ENCODE assay signal across 1 cellular context in the genomic region with DNA sequence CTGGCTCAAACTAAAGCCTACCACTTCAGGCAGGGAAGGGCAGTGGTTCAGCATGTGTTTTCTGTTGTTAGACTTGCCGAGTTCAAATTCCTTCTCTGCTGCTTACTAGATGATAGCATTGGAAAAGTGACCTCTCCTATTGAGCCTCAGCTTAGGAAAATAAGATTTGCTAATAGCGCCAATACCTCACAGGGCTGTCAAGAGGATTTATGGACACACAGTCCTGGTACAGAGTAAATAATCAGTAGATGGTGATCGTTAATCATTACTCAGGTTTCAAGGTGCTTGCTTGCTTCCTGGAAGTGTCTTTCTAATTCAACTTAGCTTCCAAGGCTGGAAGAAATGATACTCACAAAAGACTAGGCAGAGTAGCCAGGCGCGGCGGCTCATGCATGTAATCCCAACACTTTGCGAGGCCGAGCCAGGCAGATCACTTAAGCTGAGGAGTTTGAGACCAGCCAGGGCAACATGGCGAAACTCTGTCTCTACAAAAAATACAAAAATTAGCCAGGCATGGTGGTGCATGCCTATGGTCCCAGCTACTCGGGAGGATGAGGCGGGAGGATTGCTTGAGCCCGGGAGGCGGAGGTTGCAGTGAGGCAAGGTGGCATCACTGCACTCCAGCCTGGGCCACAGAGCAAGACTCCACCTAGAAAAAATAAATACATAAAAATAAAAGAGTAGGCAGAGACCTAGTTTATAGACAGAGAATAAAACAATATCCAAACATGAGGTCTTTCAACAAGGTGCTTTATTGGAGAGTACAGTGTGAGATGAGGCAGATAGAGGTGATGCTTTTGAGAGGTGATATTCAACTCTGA.
TF ChIP-seq lines count a peak whose summit lies in the region.

No MANE protein-coding gene starts in this region.

TF ChIP-seq in HepG2, 621 proteins besides CTCF, POLR2A, EP300 and RAD21 (continued from another document and continues in another):
- TF ChIP-seq, protein P1, sequence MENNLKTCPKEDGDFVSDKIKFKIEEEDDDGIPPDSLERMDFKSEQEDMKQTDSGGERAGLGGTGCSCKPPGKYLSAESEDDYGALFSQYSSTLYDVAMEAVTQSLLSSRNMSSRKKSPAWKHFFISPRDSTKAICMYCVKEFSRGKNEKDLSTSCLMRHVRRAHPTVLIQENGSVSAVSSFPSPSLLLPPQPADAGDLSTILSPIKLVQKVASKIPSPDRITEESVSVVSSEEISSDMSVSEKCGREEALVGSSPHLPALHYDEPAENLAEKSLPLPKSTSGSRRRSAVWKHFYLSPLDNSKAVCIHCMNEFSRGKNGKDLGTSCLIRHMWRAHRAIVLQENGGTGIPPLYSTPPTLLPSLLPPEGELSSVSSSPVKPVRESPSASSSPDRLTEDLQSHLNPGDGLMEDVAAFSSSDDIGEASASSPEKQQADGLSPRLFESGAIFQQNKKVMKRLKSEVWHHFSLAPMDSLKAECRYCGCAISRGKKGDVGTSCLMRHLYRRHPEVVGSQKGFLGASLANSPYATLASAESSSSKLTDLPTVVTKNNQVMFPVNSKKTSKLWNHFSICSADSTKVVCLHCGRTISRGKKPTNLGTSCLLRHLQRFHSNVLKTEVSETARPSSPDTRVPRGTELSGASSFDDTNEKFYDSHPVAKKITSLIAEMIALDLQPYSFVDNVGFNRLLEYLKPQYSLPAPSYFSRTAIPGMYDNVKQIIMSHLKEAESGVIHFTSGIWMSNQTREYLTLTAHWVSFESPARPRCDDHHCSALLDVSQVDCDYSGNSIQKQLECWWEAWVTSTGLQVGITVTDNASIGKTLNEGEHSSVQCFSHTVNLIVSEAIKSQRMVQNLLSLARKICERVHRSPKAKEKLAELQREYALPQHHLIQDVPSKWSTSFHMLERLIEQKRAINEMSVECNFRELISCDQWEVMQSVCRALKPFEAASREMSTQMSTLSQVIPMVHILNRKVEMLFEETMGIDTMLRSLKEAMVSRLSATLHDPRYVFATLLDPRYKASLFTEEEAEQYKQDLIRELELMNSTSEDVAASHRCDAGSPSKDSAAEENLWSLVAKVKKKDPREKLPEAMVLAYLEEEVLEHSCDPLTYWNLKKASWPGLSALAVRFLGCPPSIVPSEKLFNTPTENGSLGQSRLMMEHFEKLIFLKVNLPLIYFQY (CRISPR knock-in tag; IDR thresholded peaks at IDR 0.05; ENCODE audit: borderline replicate concordance), result no peak
- TF ChIP-seq CCAR2 (optimal IDR thresholded peaks at IDR 0.05; ENCODE audit: low read depth, low read length), result no peak
- TF ChIP-seq ZNF792 (CRISPR knock-in tag; IDR thresholded peaks at IDR 0.05), result no peak; the same call in 1 of the 2 replicates
- TF ChIP-seq ZNF451 (CRISPR knock-in tag; IDR thresholded peaks at IDR 0.05), result no peak
- TF ChIP-seq TARDBP (CRISPR knock-in tag; IDR thresholded peaks at IDR 0.05), result peak; percentile 72; the same call in 1 of the 2 replicates
- peak; percentile 90 for TF ChIP-seq HNRNPUL1 (IDR thresholded peaks at IDR 0.05; ENCODE audit: low read depth, low read length)
- TF ChIP-seq CBX5 (CRISPR knock-in tag; IDR thresholded peaks at IDR 0.05; ENCODE audit: borderline replicate concordance), result no peak
- TF ChIP-seq, protein P2, sequence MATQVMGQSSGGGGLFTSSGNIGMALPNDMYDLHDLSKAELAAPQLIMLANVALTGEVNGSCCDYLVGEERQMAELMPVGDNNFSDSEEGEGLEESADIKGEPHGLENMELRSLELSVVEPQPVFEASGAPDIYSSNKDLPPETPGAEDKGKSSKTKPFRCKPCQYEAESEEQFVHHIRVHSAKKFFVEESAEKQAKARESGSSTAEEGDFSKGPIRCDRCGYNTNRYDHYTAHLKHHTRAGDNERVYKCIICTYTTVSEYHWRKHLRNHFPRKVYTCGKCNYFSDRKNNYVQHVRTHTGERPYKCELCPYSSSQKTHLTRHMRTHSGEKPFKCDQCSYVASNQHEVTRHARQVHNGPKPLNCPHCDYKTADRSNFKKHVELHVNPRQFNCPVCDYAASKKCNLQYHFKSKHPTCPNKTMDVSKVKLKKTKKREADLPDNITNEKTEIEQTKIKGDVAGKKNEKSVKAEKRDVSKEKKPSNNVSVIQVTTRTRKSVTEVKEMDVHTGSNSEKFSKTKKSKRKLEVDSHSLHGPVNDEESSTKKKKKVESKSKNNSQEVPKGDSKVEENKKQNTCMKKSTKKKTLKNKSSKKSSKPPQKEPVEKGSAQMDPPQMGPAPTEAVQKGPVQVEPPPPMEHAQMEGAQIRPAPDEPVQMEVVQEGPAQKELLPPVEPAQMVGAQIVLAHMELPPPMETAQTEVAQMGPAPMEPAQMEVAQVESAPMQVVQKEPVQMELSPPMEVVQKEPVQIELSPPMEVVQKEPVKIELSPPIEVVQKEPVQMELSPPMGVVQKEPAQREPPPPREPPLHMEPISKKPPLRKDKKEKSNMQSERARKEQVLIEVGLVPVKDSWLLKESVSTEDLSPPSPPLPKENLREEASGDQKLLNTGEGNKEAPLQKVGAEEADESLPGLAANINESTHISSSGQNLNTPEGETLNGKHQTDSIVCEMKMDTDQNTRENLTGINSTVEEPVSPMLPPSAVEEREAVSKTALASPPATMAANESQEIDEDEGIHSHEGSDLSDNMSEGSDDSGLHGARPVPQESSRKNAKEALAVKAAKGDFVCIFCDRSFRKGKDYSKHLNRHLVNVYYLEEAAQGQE (IDR thresholded peaks at IDR 0.05; ENCODE audit: borderline replicate concordance in 1 of 2, low read depth in 1 of 2, low read length in 2 of 2), result no peak
- TF ChIP-seq, protein P3, sequence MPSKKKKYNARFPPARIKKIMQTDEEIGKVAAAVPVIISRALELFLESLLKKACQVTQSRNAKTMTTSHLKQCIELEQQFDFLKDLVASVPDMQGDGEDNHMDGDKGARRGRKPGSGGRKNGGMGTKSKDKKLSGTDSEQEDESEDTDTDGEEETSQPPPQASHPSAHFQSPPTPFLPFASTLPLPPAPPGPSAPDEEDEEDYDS (CRISPR knock-in tag; IDR thresholded peaks at IDR 0.05), result peak; percentile 59
- TF ChIP-seq ZNF629 (CRISPR knock-in tag; conservative IDR thresholded peaks at IDR 0.05), result no peak; the same call in 1 of the 2 replicates
- no peak for TF ChIP-seq KDM5B (CRISPR knock-in tag; IDR thresholded peaks at IDR 0.05; ENCODE audit: borderline replicate concordance)
- no peak for TF ChIP-seq MTA3 (CRISPR knock-in tag; IDR thresholded peaks at IDR 0.05)
- TF ChIP-seq GFI1 (CRISPR knock-in tag; IDR thresholded peaks at IDR 0.05; ENCODE audit: borderline replicate concordance), result peak; percentile 54; the same call in 1 of the 2 replicates
- TF ChIP-seq KLF12 (CRISPR knock-in tag; IDR thresholded peaks at IDR 0.05; ENCODE audit: borderline replicate concordance), result no peak
- peak; percentile 91 for TF ChIP-seq ZNF124 (CRISPR knock-in tag; IDR thresholded peaks at IDR 0.05)
- no peak for TF ChIP-seq SMC3 (IDR thresholded peaks at IDR 0.05; ENCODE audit: low read length)
- no peak for TF ChIP-seq CHD2 (IDR thresholded peaks at IDR 0.05; ENCODE audit: low read depth, low read length)
- TF ChIP-seq, protein P4, sequence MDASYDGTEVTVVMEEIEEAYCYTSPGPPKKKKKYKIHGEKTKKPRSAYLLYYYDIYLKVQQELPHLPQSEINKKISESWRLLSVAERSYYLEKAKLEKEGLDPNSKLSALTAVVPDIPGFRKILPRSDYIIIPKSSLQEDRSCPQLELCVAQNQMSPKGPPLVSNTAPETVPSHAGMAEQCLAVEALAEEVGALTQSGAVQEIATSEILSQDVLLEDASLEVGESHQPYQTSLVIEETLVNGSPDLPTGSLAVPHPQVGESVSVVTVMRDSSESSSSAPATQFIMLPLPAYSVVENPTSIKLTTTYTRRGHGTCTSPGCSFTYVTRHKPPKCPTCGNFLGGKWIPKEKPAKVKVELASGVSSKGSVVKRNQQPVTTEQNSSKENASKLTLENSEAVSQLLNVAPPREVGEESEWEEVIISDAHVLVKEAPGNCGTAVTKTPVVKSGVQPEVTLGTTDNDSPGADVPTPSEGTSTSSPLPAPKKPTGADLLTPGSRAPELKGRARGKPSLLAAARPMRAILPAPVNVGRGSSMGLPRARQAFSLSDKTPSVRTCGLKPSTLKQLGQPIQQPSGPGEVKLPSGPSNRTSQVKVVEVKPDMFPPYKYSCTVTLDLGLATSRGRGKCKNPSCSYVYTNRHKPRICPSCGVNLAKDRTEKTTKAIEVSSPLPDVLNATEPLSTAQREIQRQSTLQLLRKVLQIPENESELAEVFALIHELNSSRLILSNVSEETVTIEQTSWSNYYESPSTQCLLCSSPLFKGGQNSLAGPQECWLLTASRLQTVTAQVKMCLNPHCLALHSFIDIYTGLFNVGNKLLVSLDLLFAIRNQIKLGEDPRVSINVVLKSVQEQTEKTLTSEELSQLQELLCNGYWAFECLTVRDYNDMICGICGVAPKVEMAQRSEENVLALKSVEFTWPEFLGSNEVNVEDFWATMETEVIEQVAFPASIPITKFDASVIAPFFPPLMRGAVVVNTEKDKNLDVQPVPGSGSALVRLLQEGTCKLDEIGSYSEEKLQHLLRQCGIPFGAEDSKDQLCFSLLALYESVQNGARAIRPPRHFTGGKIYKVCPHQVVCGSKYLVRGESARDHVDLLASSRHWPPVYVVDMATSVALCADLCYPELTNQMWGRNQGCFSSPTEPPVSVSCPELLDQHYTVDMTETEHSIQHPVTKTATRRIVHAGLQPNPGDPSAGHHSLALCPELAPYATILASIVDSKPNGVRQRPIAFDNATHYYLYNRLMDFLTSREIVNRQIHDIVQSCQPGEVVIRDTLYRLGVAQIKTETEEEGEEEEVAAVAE (CRISPR knock-in tag; IDR thresholded peaks at IDR 0.05; ENCODE audit: borderline replicate concordance), result 0 out of 2 replicates have a peak, but pooled peaks have one; percentile 31
- TF ChIP-seq TBL1XR1 (IDR thresholded peaks at IDR 0.05; ENCODE audit: borderline replicate concordance, low read length, partially characterized antibody), result no peak
- TF ChIP-seq ZZZ3 (CRISPR knock-in tag; IDR thresholded peaks at IDR 0.05; ENCODE audit: borderline replicate concordance), result no peak
- no peak for TF ChIP-seq RFX5 (IDR thresholded peaks at IDR 0.05; ENCODE audit: low read depth, low read length)
- TF ChIP-seq ZNF30 (CRISPR knock-in tag; IDR thresholded peaks at IDR 0.05), result no peak
- peak; percentile 30; the same call in 1 of the 2 replicates for TF ChIP-seq POLR2AphosphoS5 (IDR thresholded peaks at IDR 0.05; ENCODE audit: low read depth, low read length)
- no peak for TF ChIP-seq YEATS4 (CRISPR knock-in tag; IDR thresholded peaks at IDR 0.05; ENCODE audit: borderline replicate concordance)
- no peak for TF ChIP-seq ZNF253 (CRISPR knock-in tag; IDR thresholded peaks at IDR 0.05; ENCODE audit: borderline replicate concordance)
- TF ChIP-seq, protein P5, sequence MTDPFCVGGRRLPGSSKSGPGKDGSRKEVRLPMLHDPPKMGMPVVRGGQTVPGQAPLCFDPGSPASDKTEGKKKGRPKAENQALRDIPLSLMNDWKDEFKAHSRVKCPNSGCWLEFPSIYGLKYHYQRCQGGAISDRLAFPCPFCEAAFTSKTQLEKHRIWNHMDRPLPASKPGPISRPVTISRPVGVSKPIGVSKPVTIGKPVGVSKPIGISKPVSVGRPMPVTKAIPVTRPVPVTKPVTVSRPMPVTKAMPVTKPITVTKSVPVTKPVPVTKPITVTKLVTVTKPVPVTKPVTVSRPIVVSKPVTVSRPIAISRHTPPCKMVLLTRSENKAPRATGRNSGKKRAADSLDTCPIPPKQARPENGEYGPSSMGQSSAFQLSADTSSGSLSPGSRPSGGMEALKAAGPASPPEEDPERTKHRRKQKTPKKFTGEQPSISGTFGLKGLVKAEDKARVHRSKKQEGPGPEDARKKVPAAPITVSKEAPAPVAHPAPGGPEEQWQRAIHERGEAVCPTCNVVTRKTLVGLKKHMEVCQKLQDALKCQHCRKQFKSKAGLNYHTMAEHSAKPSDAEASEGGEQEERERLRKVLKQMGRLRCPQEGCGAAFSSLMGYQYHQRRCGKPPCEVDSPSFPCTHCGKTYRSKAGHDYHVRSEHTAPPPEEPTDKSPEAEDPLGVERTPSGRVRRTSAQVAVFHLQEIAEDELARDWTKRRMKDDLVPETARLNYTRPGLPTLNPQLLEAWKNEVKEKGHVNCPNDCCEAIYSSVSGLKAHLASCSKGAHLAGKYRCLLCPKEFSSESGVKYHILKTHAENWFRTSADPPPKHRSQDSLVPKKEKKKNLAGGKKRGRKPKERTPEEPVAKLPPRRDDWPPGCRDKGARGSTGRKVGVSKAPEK (CRISPR knock-in tag; IDR thresholded peaks at IDR 0.05; ENCODE audit: borderline replicate concordance), result no peak
- no peak for TF ChIP-seq MIER2 (CRISPR knock-in tag; IDR thresholded peaks at IDR 0.05)
- TF ChIP-seq U2AF2 (IDR thresholded peaks at IDR 0.05; ENCODE audit: low read depth, low read length), result no peak
- no peak for TF ChIP-seq PHF20 (CRISPR knock-in tag; IDR thresholded peaks at IDR 0.05)
- TF ChIP-seq FOXA1 (IDR thresholded peaks at IDR 0.05), result no peak
- TF ChIP-seq FOXA1 (CRISPR knock-in tag; IDR thresholded peaks at IDR 0.05), result peak; percentile 79
- peak; percentile 74 for TF ChIP-seq ZNF614 (CRISPR knock-in tag; IDR thresholded peaks at IDR 0.05; ENCODE audit: borderline replicate concordance)
- TF ChIP-seq ZNF615 (CRISPR knock-in tag; IDR thresholded peaks at IDR 0.05; ENCODE audit: borderline replicate concordance), result no peak
- no peak for TF ChIP-seq SRSF1 (optimal IDR thresholded peaks at IDR 0.05; ENCODE audit: low read depth, low read length)
- TF ChIP-seq NFE2 (CRISPR knock-in tag; IDR thresholded peaks at IDR 0.05), result no peak
- TF ChIP-seq ZNF598 (CRISPR knock-in tag; IDR thresholded peaks at IDR 0.05; ENCODE audit: borderline replicate concordance), result no peak
- no peak for TF ChIP-seq TBP (CRISPR knock-in tag; IDR thresholded peaks at IDR 0.05)
- peak; percentile 15; the same call in 1 of the 2 replicates for TF ChIP-seq ZFY (CRISPR knock-in tag; IDR thresholded peaks at IDR 0.05)
- TF ChIP-seq, protein P6, sequence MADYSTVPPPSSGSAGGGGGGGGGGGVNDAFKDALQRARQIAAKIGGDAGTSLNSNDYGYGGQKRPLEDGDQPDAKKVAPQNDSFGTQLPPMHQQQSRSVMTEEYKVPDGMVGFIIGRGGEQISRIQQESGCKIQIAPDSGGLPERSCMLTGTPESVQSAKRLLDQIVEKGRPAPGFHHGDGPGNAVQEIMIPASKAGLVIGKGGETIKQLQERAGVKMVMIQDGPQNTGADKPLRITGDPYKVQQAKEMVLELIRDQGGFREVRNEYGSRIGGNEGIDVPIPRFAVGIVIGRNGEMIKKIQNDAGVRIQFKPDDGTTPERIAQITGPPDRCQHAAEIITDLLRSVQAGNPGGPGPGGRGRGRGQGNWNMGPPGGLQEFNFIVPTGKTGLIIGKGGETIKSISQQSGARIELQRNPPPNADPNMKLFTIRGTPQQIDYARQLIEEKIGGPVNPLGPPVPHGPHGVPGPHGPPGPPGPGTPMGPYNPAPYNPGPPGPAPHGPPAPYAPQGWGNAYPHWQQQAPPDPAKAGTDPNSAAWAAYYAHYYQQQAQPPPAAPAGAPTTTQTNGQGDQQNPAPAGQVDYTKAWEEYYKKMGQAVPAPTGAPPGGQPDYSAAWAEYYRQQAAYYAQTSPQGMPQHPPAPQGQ (CRISPR knock-in tag; IDR thresholded peaks at IDR 0.05; ENCODE audit: borderline replicate concordance), result no peak
- TF ChIP-seq, protein P7, sequence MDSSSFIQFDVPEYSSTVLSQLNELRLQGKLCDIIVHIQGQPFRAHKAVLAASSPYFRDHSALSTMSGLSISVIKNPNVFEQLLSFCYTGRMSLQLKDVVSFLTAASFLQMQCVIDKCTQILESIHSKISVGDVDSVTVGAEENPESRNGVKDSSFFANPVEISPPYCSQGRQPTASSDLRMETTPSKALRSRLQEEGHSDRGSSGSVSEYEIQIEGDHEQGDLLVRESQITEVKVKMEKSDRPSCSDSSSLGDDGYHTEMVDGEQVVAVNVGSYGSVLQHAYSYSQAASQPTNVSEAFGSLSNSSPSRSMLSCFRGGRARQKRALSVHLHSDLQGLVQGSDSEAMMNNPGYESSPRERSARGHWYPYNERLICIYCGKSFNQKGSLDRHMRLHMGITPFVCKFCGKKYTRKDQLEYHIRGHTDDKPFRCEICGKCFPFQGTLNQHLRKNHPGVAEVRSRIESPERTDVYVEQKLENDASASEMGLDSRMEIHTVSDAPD (CRISPR knock-in tag; IDR thresholded peaks at IDR 0.05), result peak; percentile 51; the same call in 1 of the 2 replicates
- TF ChIP-seq TAF1 (CRISPR knock-in tag; IDR thresholded peaks at IDR 0.05), result peak; percentile 21; the same call in 1 of the 2 replicates
- TF ChIP-seq AHR (CRISPR knock-in tag; IDR thresholded peaks at IDR 0.05), result no peak
